In the genomic region with DNA sequence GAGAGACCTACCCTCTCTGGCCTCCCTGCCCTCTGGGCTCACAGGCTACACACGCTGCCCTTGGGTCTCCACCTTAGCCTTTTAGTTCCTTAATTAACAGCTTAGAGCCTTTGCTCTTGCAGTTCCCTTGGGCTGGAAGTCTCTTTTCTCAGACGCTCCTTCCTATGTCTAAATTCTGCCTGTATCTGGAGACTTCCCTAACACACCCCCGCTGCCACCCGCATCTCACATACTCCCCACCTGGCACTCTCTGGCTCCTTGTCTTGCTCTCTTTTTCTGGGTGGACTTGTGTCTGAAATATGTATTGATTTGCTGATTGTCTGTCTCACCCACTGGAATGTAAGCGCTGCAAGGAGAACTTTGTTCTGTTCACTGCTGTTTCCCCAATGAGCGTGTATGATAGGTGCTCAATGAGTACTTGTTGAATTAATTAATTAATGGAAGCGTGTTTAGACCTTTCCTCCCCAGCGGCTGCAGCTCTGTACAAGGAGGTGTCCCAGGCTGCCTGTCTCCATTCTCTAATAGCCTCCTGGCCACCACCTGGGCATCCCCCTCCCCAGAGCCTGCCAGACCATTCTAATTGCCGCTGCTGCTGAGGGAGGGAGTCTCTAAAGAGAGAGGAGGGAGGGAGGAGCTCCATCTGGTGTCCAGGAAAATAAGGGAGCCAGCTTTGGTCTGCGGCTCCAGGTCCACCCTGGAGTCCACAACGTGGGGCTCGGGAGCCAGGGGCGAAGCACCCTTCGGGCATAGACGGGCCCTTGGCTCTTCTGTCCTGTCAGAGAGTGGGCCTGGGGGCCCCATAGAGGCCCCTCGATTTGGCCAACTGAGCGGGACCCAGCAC, we compare ENCODE assay signal across 10 cellular contexts.
DNase-seq lines count a peak whose midpoint lies in the region; ATAC-seq, FAIRE-seq and TF ChIP-seq lines count a peak whose summit lies in the region.
"Had no signal": no experiment of that assay in that cellular context is flagged by ENCODE, and none has a peak within 500 bp of the region (broad histone marks: within the 10 kb centered on the region; RNA-seq: fewer than 3 reads in every experiment).

No MANE protein-coding gene starts in this region.

- FAIRE-seq in HepG2 (lab: Jason Lieb, UNC), result no peak

- POLR2A ChIA-PET in A673 (lab: Charles Lee; ENCODE audit: low non-redundant PET) (interaction anchor here (0.6 kb wide), 1 partner anchor 33 kb away, joined by 7 read pairs; no protein-coding TSS in a partner anchor), HepG2 (lab: Yijun Ruan, JAX) (no interaction called here)

- DNase-seq in A673 (ENCODE audit: low spot score) (no peak), M059J (ENCODE audit: low read depth) (peak; percentile 28), dorsolateral prefrontal cortex (peak in 9 of 10 donors; percentile 42 to 74 (median 61)), HepG2 (ENCODE audit: low spot score) (peak; percentile 59), NOMO-1 treated with dmso at 0.1 percent for 144 hours (lab: John Stamatoyannopoulos, UW; ENCODE audit: unreplicated experiment) (no peak)
- DNase-seq: activated naive CD8-positive, alpha-beta T cell treated with anti-CD3 and anti-CD28 coated beads, Interleukin-2, amount 10 ng/mL, durations not matched to agents 7 days and 5 days; RPMI8226 had no signal

- TF ChIP-seq RAD21 in HepG2 (CRISPR knock-in tag; IDR thresholded peaks at IDR 0.05), result peak; percentile 49

- BruUV-seq in A673 (replicated peaks; lab: Mats Ljungman, UMichigan), result no TSS peak
- no TSS peak for BruUV-seq in HepG2 (replicated peaks; lab: Mats Ljungman, UMichigan)

- CTCF ChIA-PET in A673 (lab: Charles Lee), result no interaction called here
- CTCF ChIA-PET in HepG2 (lab: Yijun Ruan, JAX; ENCODE audit: low intra/inter-chr PET ratio, low total read pairs), result interaction anchor here (1.6 kb wide), 1 partner anchor 122 kb away, joined by 11 read pairs; no protein-coding TSS in a partner anchor

- H3K27me3 ChIP-seq in A673 (replicated peaks; ENCODE audit: insufficient read depth, low read depth, low read length, poor library complexity) (no peaks in the 10 kb centered on the region), dorsolateral prefrontal cortex (peaks cover 0 to 9% (median 0%) of the 10 kb centered on the region in 45 donors), HepG2 (ENCODE audit: control insufficient read depth in 1 of 2, insufficient read depth in 2 of 2, low read length in 2 of 2) (no peaks in the 10 kb centered on the region; a peak in 1 of 5 replicates)

- H3K4me2 ChIP-seq in HepG2 (ENCODE audit: low read depth, low read length), result peak overlapping the region; percentile 48

- no peak overlapping the region for H2AFZ ChIP-seq in HepG2 (ENCODE audit: low read length)

- TF ChIP-seq CTCF in A673 (conservative IDR thresholded peaks at IDR 0.05; ENCODE audit: low read depth, low read length) (0 out of 2 replicates have a peak, but pooled peaks have one; percentile 22), dorsolateral prefrontal cortex (IDR thresholded peaks at IDR 0.05 in 54 of 56, conservative IDR thresholded peaks at IDR 0.05 in 2 of 56; ENCODE audit: low read depth in 1 of 56, partially characterized antibody in 56 of 56) (peak in 55 of 56 donors; percentile 31 to 76 (median 58)), HepG2 (CRISPR knock-in tag; IDR thresholded peaks at IDR 0.05) (peak; percentile 71)

- H3K4me1 ChIP-seq in A673 (ENCODE audit: insufficient read depth, low read length, poor library complexity, severe bottlenecking) (no peaks in the 10 kb centered on the region), HepG2 (ENCODE audit: insufficient read depth, low read length) (peaks cover 22% of the 10 kb centered on the region)

- no peak for TF ChIP-seq EP300 in HepG2 (IDR thresholded peaks at IDR 0.05; ENCODE audit: low read depth in 2 of 2, low read length in 2 of 2)
- no peak for TF ChIP-seq EP300 in HepG2 (CRISPR knock-in tag; IDR thresholded peaks at IDR 0.05; ENCODE audit: borderline replicate concordance)

- H3K27ac ChIP-seq in A673 (ENCODE audit: low read depth, low read length, poor library complexity, severe bottlenecking) (no peak overlapping the region), dorsolateral prefrontal cortex (peak overlapping the region; percentile 40 to 100 (median 93)), HepG2 (ENCODE audit: extremely low read length, insufficient read depth, low read length) (no peak overlapping the region)

- 29% methylated on average over 9 of the region's 17 CpGs for WGBS in HepG2 (ENCODE audit: low lambda C conversion rate)

- H3K4me3 ChIP-seq in A673 (ENCODE audit: low read depth, low read length, poor library complexity, severe bottlenecking) (no peak overlapping the region), dorsolateral prefrontal cortex (peak overlapping the region in 35 of 59 donors; percentile 0 to 46 (median 25)), HepG2 (replicated peaks in 1 of 3; ENCODE audit: insufficient read depth in 1 of 3, low read depth in 2 of 3, low read length in 3 of 3) (peak overlapping the region in 1 of 3 experiments; percentile 38; a peak in 1 of 6 replicates)

- intact Hi-C loops in A673 (cut with micrococcal nuclease; ENCODE audit: unreplicated experiment), result no loop called here
- intact Hi-C loops in dorsolateral prefrontal cortex (cut with DNase I), result loop anchor here (1.0 to 2.0 kb wide), 5 partner anchors 92 to 144 kb away; a partner anchor contains a TSS
- intact Hi-C loops in HepG2 (cut with micrococcal nuclease; ENCODE audit: unreplicated experiment), result no loop called here

- H3K9ac ChIP-seq in HepG2 (ENCODE audit: insufficient read depth, low read depth, low read length), result no peak overlapping the region

- in situ Hi-C loops in HepG2 (cut with HindIII; ENCODE audit: extremely low pct_ligation_motif_present, low pct_unique_long_range_greater_than_20kb), result no loop called here

- no peak for TF ChIP-seq POLR2A in HepG2 (IDR thresholded peaks at IDR 0.05; ENCODE audit: insufficient read depth in 1 of 2, low read depth in 2 of 2, low read length in 2 of 2)

- H3K36me3 ChIP-seq in A673 (ENCODE audit: insufficient read depth, low read length, poor library complexity, severe bottlenecking) (no peaks in the 10 kb centered on the region), HepG2 (replicated peaks in 1 of 2; ENCODE audit: control insufficient read depth in 1 of 2, insufficient read depth in 2 of 2, low read length in 2 of 2) (peaks cover 0 to 2% of the 10 kb centered on the region in 2 experiments; a peak in 2 of 5 replicates)

- H4K20me1 ChIP-seq in HepG2 (ENCODE audit: insufficient read depth, low read length), result peaks cover 11% of the 10 kb centered on the region; the same call in 1 of the 2 replicates

- ATAC-seq in HepG2 (peak; percentile 92), HG03378 (IDR thresholded peaks at IDR 0.05; ENCODE audit: unreplicated experiment) (no peak), GM19035 (IDR thresholded peaks at IDR 0.05; ENCODE audit: unreplicated experiment) (no peak), HG02623 (IDR thresholded peaks at IDR 0.05; ENCODE audit: unreplicated experiment) (no peak)

- no peaks in the 10 kb centered on the region for H3K79me2 ChIP-seq in HepG2 (ENCODE audit: insufficient read depth, low read length)

- H3K9me3 ChIP-seq in A673 (ENCODE audit: low read depth, low read length, poor library complexity, severe bottlenecking), result no peaks in the 10 kb centered on the region
- H3K9me3 ChIP-seq in HepG2 (ENCODE audit: low read length), result no peaks in the 10 kb centered on the region

TF ChIP-seq in HepG2, 621 proteins besides CTCF, POLR2A, EP300 and RAD21 (continues in another document):
- no peak for TF ChIP-seq CBX2 (IDR thresholded peaks at IDR 0.05; ENCODE audit: low read depth, low read length)
- no peak for TF ChIP-seq CBX2 (CRISPR knock-in tag; IDR thresholded peaks at IDR 0.05; ENCODE audit: low read depth)
- TF ChIP-seq DPF2 (CRISPR knock-in tag; IDR thresholded peaks at IDR 0.05; ENCODE audit: borderline replicate concordance, low read depth), result no peak
- TF ChIP-seq MIXL1 (CRISPR knock-in tag; IDR thresholded peaks at IDR 0.05), result 0 out of 2 replicates have a peak, but pooled peaks have one; percentile 39
- TF ChIP-seq TEAD3 (CRISPR knock-in tag; optimal IDR thresholded peaks at IDR 0.05; ENCODE audit: borderline replicate concordance), result peak; percentile 52
- TF ChIP-seq HNF4A (CRISPR knock-in tag; IDR thresholded peaks at IDR 0.05), result no peak
- no peak for TF ChIP-seq ASH2L (IDR thresholded peaks at IDR 0.05; ENCODE audit: insufficient read length, low read depth, low read length)
- TF ChIP-seq ZIK1 (CRISPR knock-in tag; IDR thresholded peaks at IDR 0.05; ENCODE audit: borderline replicate concordance, low read depth), result no peak
- TF ChIP-seq, protein P1, sequence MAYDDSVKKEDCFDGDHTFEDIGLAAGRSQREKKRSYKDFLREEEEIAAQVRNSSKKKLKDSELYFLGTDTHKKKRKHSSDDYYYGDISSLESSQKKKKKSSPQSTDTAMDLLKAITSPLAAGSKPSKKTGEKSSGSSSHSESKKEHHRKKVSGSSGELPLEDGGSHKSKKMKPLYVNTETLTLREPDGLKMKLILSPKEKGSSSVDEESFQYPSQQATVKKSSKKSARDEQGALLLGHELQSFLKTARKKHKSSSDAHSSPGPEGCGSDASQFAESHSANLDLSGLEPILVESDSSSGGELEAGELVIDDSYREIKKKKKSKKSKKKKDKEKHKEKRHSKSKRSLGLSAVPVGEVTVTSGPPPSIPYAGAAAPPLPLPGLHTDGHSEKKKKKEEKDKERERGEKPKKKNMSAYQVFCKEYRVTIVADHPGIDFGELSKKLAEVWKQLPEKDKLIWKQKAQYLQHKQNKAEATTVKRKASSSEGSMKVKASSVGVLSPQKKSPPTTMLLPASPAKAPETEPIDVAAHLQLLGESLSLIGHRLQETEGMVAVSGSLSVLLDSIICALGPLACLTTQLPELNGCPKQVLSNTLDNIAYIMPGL (CRISPR knock-in tag; IDR thresholded peaks at IDR 0.05; ENCODE audit: borderline replicate concordance in 1 of 2, low read depth in 1 of 2), result 0 out of 4 replicates have a peak, but pooled peaks of 1 of the 2 experiments have one; percentile 25
- 0 out of 2 replicates have a peak, but pooled peaks have one; percentile 22 for TF ChIP-seq ZNF317 (CRISPR knock-in tag; IDR thresholded peaks at IDR 0.05)
- no peak for TF ChIP-seq ISL2 (CRISPR knock-in tag; IDR thresholded peaks at IDR 0.05)

Comparison
In these comparisons a context has a peak if more than half of its experiments do, and no peak if none do; other contexts are left out.
1. DNase-seq: peak in M059J (single experiment), dorsolateral prefrontal cortex (9 of 10) and HepG2 (single experiment); none in A673 (single experiment) and NOMO-1 treated with dmso at 0.1 percent for 144 hours (single experiment).
2. H3K27ac ChIP-seq: peak in dorsolateral prefrontal cortex (59 of 59); none in A673 (single experiment) and HepG2 (single experiment).
3. intact Hi-C loops: an anchor here in dorsolateral prefrontal cortex (1.0 to 2.0 kb wide); none called in A673 and HepG2.
4. Peak in every context shown above with its lines, with median percentiles within 50 percentile points of each other: CTCF ChIP-seq.